ENCODE assay signal across 21 cellular contexts in the genomic region with DNA sequence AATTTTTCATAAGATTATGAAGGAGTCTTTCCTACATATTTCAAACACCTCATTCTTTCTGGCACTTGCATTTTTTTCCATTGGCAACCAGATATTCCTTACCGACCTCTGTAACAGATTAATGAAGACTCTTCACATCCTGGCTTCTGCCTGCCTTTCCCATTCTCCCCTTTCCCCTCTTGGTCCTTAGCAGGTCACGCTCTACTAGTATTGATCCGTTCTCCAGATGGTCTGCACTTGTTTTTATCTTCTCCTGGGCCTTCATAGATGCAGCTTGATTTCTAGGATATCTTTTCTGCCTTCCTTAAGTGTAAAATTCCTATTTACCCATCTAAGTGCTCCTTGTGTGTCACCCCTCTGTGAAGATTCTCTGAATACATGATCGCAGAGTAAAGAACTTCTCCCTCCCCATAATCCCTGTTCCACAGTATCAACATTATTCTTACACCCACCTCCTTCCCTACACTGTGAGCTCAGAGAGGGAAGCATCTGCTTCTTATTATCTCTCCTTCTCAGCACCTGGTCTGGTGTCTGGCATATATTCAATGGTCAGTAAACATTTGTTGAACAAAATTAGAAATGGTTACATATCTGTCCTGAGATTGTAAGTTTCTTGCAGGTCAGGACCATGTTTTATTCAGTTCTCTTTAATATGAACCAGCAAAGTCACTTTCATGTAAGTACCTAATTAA.
DNase-seq lines count a peak whose midpoint lies in the region; ATAC-seq lines count a peak whose summit lies in the region.
"Had no signal": no experiment of that assay in that cellular context is flagged by ENCODE, and none has a peak within 500 bp of the region (broad histone marks: within the 10 kb centered on the region; RNA-seq: fewer than 3 reads in every experiment).

No MANE protein-coding gene starts in this region.

- ATAC-seq in HG02981 (IDR thresholded peaks at IDR 0.05; ENCODE audit: unreplicated experiment) = no peak
- ATAC-seq: HCT116, Right ventricle myocardium inferior had no signal

- peak; percentile 13 for DNase-seq in NCI-H510A treated with DMSO at 0.1 percent for 48 hours (lab: John Stamatoyannopoulos, UW)
- no peak for DNase-seq in NCI-H510A (lab: John Stamatoyannopoulos, UW)
- DNase-seq in NCI-H82 treated with DMSO at 0.1 percent for 48 hours (lab: John Stamatoyannopoulos, UW; ENCODE audit: unreplicated experiment) = peak; percentile 60
- DNase-seq in cerebellar cortex (ENCODE audit: low spot score) = peak; percentile 11
- DNase-seq in superior temporal gyrus (ENCODE audit: extremely low spot score) = peak; percentile 24
- no peak for DNase-seq in HT-29 (ENCODE audit: low spot score)
- DNase-seq in activated CD4-positive, alpha-beta T cell treated with anti-CD3 and anti-CD28 coated beads for 4 hours = no peak
- DNase-seq: 8988T; ACHN; BE2C; CD8-positive, alpha-beta memory T cell; DMS79 treated with DMSO at 0.1 percent for 48 hours; NCI-H1092 treated with DMSO at 0.1 percent for 48 hours; NCI-H1436; NCI-H187; NCI-H446; PC-9; SJCRH30 had no signal

Comparison
In these comparisons a context has a peak if more than half of its experiments do, and no peak if none do; other contexts are left out.
1. DNase-seq: peak in NCI-H510A treated with DMSO at 0.1 percent for 48 hours (single experiment), NCI-H82 treated with DMSO at 0.1 percent for 48 hours (single experiment), cerebellar cortex (single experiment) and superior temporal gyrus (single experiment); none in NCI-H510A (single experiment), HT-29 (single experiment) and activated CD4-positive, alpha-beta T cell treated with anti-CD3 and anti-CD28 coated beads for 4 hours (0 of 2).